1 cellular context compared by ENCODE assay signal in genomic region chr16:67428146-67428731, GRCh38.
TF ChIP-seq lines count a peak whose summit lies in the region.

No MANE protein-coding gene starts in this region.

TF ChIP-seq in K562, 482 proteins besides CTCF, POLR2A, EP300 and RAD21:
- TF ChIP-seq YY1 (IDR thresholded peaks at IDR 0.05; ENCODE audit: borderline replicate concordance in 1 of 3, control insufficient read depth in 1 of 3, extremely low read depth in 1 of 3, insufficient read depth in 3 of 3, insufficient read length in 1 of 3, insufficient replicate concordance in 2 of 3, low read depth in 1 of 3, low read length in 2 of 3) (peak in 1 of 3 experiments; percentile 13), KLF13 (tag; IDR thresholded peaks at IDR 0.05; ENCODE audit: borderline replicate concordance, low read depth) (peak; percentile 36; the same call in 1 of the 2 replicates), MAZ (CRISPR knock-in tag; conservative IDR thresholded peaks at IDR 0.05 in 1 of 2, IDR thresholded peaks at IDR 0.05 in 1 of 2) (0 out of 4 replicates have a peak, but pooled peaks of 1 of the 2 experiments have one; percentile 32), SMARCC2 (IDR thresholded peaks at IDR 0.05; ENCODE audit: low read depth) (no peak), HMBOX1 (IDR thresholded peaks at IDR 0.05) (peak; percentile 58; the same call in 1 of the 2 replicates), POLR2B (IDR thresholded peaks at IDR 0.05; ENCODE audit: low read depth, partially characterized antibody) (no peak), CC2D1A (IDR thresholded peaks at IDR 0.05) (peak; percentile 69), KLF16 (IDR thresholded peaks at IDR 0.05) (peak; percentile 38; the same call in 1 of the 2 replicates), SP1 (CRISPR knock-in tag; IDR thresholded peaks at IDR 0.05) (0 out of 2 replicates have a peak, but pooled peaks have one; percentile 18), ZNF76 (CRISPR knock-in tag; IDR thresholded peaks at IDR 0.05; ENCODE audit: borderline replicate concordance) (no peak), SMC3 (conservative IDR thresholded peaks at IDR 0.05; ENCODE audit: insufficient read depth, low read depth, low read length) (peak; percentile 94), ARID2 (IDR thresholded peaks at IDR 0.05) (peak; percentile 76), ZNF253 (CRISPR knock-in tag; conservative IDR thresholded peaks at IDR 0.05) (no peak), VEZF1 (CRISPR knock-in tag; IDR thresholded peaks at IDR 0.05) (peak; percentile 36; the same call in 1 of the 2 replicates), RB1 (IDR thresholded peaks at IDR 0.05; ENCODE audit: low read depth) (peak; percentile 58; the same call in 1 of the 2 replicates), PKNOX1 (IDR thresholded peaks at IDR 0.05) (no peak), CHAMP1 (IDR thresholded peaks at IDR 0.05) (no peak), PRMT5 (CRISPR knock-in tag; IDR thresholded peaks at IDR 0.05) (no peak), MXI1 (IDR thresholded peaks at IDR 0.05; ENCODE audit: low read depth, low read length) (no peak), PATZ1 (CRISPR knock-in tag; IDR thresholded peaks at IDR 0.05; ENCODE audit: borderline replicate concordance) (no peak), ZNF740 (CRISPR knock-in tag; IDR thresholded peaks at IDR 0.05) (0 out of 2 replicates have a peak, but pooled peaks have one; percentile 26), ZNF740 (tag; IDR thresholded peaks at IDR 0.05) (no peak), STAG1 (CRISPR knock-in tag; IDR thresholded peaks at IDR 0.05; ENCODE audit: borderline replicate concordance) (peak; percentile 33; the same call in 1 of the 2 replicates), ESRRA (IDR thresholded peaks at IDR 0.05; ENCODE audit: borderline replicate concordance, low read depth) (0 out of 2 replicates have a peak, but pooled peaks have one; percentile 26), ATF4 (CRISPR knock-in tag; IDR thresholded peaks at IDR 0.05) (no peak), ATF7 (IDR thresholded peaks at IDR 0.05) (0 out of 2 replicates have a peak, but pooled peaks have one; percentile 26), BRD4 (IDR thresholded peaks at IDR 0.05) (no peak)
